ENCODE assay signal across 21 cellular contexts in the genomic region with DNA sequence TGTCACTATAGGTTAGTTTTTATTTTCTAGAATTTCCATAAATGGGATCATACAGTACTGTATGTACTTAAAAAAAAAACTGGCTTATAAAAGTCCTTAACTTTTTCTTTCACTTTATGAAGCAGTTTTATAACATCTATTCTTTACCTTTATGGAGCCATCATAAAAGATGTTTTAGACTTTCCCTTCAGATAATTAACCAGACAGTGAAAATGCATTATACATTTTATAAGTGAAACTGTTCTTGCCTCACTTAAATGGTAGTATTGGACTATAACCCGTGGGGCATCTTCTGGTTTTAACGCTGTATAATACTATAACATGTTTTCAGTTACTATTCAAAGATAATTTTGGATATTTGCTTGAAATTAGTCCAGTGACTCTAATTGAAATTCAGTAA. TPM values are rescaled to one million over a fixed set of nuclear protein-coding genes. Genes with fewer than 3 reads are reported as not detected.
"Had no signal": no experiment of that assay in that cellular context is flagged by ENCODE, and none has a peak within 500 bp of the region (broad histone marks: within the 10 kb centered on the region; RNA-seq: fewer than 3 reads in every experiment).

No MANE protein-coding gene starts in this region.

- H3K27ac Mint-ChIP-seq: IgD-negative memory B cell had no signal

- H3K4me1 Mint-ChIP-seq: IgD-negative memory B cell had no signal

- H3K36me3 Mint-ChIP-seq: IgD-negative memory B cell had no signal

- H3K9me3 Mint-ChIP-seq: IgD-negative memory B cell had no signal

- H3K27ac ChIP-seq: HL-60, KMS-11, RWPE1 had no signal

- FAIRE-seq: HTR-8/SVneo, K562 had no signal

- H3K4me3 Mint-ChIP-seq: IgD-negative memory B cell had no signal

- ATAC-seq: K562 had no signal

- H3K27me3 Mint-ChIP-seq: IgD-negative memory B cell had no signal

- H3K4me3 ChIP-seq: K562 had no signal

- H3K9me3 ChIP-seq: SK-N-SH had no signal

- DNase-seq: Kasumi-1, MM.1S, NCI-H1092 treated with DMSO at 0.1 percent for 48 hours, NCI-H1436, NCI-H187, NCI-H2029, NCI-H2081 treated with DMSO at 0.1 percent for 48 hours, NCI-H2171, NCI-H226, NCI-H446, NCI-H510A, NCI-H526, NCI-H748 treated with DMSO at 0.1 percent for 48 hours, SHP77, SK-N-SH had no signal

RNA-seq across cellular contexts. Expression of a gene that starts 26.3 kb away (rescaled TPM):
- polyA plus RNA-seq: IgD-negative memory B cell had no signal
